ENCODE assay signal across 9 cellular contexts in the genomic region with DNA sequence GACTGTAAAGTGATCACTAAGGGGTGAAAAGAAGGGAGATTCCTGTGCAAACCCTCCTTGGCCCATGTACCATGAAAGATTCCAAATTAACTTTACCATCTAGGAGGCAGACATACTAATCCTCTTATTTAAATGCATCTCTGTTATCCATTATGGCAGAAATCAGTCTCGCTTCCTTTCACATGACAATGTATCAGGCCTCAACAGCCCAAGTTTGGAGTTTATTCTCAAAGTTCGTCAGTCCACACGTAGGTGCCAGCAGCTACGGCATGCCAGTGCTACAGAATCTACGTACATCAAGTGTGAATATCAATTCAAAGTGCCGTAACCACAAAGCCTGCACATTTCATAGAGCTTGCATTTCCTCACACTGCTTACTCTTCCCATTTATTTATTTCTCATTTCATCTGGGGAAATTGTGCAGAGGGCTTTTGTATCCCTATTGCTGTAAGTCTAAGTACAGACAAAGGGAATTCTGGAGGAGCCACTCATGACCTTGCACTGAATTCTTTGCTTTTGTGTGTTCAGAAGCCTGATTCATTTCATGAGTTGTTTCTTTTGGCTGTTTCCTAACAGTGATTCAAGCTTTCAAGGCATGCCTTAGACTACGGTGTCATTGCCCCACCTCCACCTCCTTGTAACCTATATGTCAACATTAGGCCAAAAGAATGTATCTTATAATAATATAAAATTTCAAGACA. TPM values are rescaled to one million over a fixed set of nuclear protein-coding genes. Genes with fewer than 3 reads are reported as not detected.
DNase-seq lines count a peak whose midpoint lies in the region; ATAC-seq, FAIRE-seq and TF ChIP-seq lines count a peak whose summit lies in the region.
"Had no signal": no experiment of that assay in that cellular context is flagged by ENCODE, and none has a peak within 500 bp of the region (broad histone marks: within the 10 kb centered on the region; RNA-seq: fewer than 3 reads in every experiment).

No MANE protein-coding gene starts in this region.

- H3K27ac ChIP-seq in AG04450 (ENCODE audit: low read depth, low read length) (peak overlapping the region; percentile 92), GM23338 (ENCODE audit: low read depth) (no peak overlapping the region), lower lobe of right lung (peak overlapping the region; percentile 66), small intestine (ENCODE audit: low read depth in 1 of 2, low read length in 1 of 2) (no peak overlapping the region), prostate gland (no peak overlapping the region)

- no peaks in the 10 kb centered on the region for H3F3A ChIP-seq in GM23338 (replicated peaks; ENCODE audit: low read depth)

- no peak for TF ChIP-seq POLR2A in prostate gland (IDR thresholded peaks at IDR 0.05)

- H3K36me3 ChIP-seq in GM23338 (ENCODE audit: insufficient read depth): peaks cover 6% of the 10 kb centered on the region; the same call in 1 of the 2 replicates
- H3K36me3 ChIP-seq in lower lobe of right lung: peaks cover 59% of the 10 kb centered on the region
- peaks cover 0 to 9% of the 10 kb centered on the region in 2 donors for H3K36me3 ChIP-seq in small intestine (ENCODE audit: control insufficient read depth in 2 of 2, insufficient read depth in 2 of 2, low read length in 2 of 2)
- no peaks in the 10 kb centered on the region for H3K36me3 ChIP-seq in prostate gland

- peaks cover 29% of the 10 kb centered on the region for H3K36me3 Mint-ChIP-seq in GM23338 (ENCODE audit: low read depth)

- H3K9me2 ChIP-seq in GM23338 (ENCODE audit: insufficient read depth): no peaks in the 10 kb centered on the region; the same call in 1 of the 2 replicates

- 0 out of 2 replicates have a peak overlapping the region, but pooled peaks have one; percentile 1 for H3K4me3 ChIP-seq in AG04450 (ENCODE audit: low read depth, low read length)
- 0 out of 2 replicates have a peak overlapping the region, but pooled peaks have one; percentile 13 for H3K4me3 ChIP-seq in GM23338
- no peak overlapping the region for H3K4me3 ChIP-seq in lower lobe of right lung
- H3K4me3 ChIP-seq in small intestine (ENCODE audit: low read depth in 1 of 2, low read length in 2 of 2): no peak overlapping the region
- no peak overlapping the region for H3K4me3 ChIP-seq in prostate gland

- H3K4me1 ChIP-seq in GM23338 (ENCODE audit: insufficient read depth) (peaks cover 44% of the 10 kb centered on the region), lower lobe of right lung (peaks cover 57% of the 10 kb centered on the region), small intestine (ENCODE audit: control insufficient read depth in 2 of 2, insufficient read depth in 1 of 2, low read depth in 1 of 2, low read length in 1 of 2) (peaks cover 3 to 13% of the 10 kb centered on the region in 2 donors), prostate gland (replicated peaks) (peaks cover 2% of the 10 kb centered on the region)

- DNase-seq in AG04450 (ENCODE audit: low read depth, low spot score) (peak; percentile 77), GM23338 (ENCODE audit: low spot score) (no peak), astrocyte of the hippocampus (ENCODE audit: low read depth, low spot score) (peak; percentile 91), lower lobe of right lung (no peak), urothelium cell line (ENCODE audit: low spot score) (no peak), NCI-H1694 treated with DMSO at 0.1 percent for 48 hours (lab: John Stamatoyannopoulos, UW) (no peak), small intestine (no peak), prostate gland (ENCODE audit: low spot score) (no peak)
- DNase-seq: activated CD4-positive, alpha-beta T cell treated with anti-CD3 and anti-CD28 coated beads for 4 hours had no signal

- H3K27me3 ChIP-seq in AG04450 (ENCODE audit: control insufficient read depth, insufficient read depth, low read length) (no peaks in the 10 kb centered on the region), GM23338 (ENCODE audit: insufficient read depth) (no peaks in the 10 kb centered on the region), lower lobe of right lung (ENCODE audit: low read depth) (no peaks in the 10 kb centered on the region), small intestine (ENCODE audit: control insufficient read depth in 2 of 2, insufficient read depth in 2 of 2, low read length in 2 of 2) (no peaks in the 10 kb centered on the region), prostate gland (replicated peaks; ENCODE audit: insufficient read depth) (no peaks in the 10 kb centered on the region)

- FAIRE-seq in urothelium cell line (lab: Jason Lieb, UNC): no peak
- FAIRE-seq in small intestine (lab: Jason Lieb, UNC): no peak

- H3K27ac Mint-ChIP-seq in GM23338: no peak overlapping the region; the same call in 1 of the 2 replicates

- peaks cover 8% of the 10 kb centered on the region for H3K79me2 ChIP-seq in GM23338 (replicated peaks; ENCODE audit: insufficient read depth)

- H4K20me1 ChIP-seq in GM23338 (replicated peaks; ENCODE audit: insufficient read depth): peaks cover 3% of the 10 kb centered on the region

- no peak overlapping the region for H2AFZ ChIP-seq in GM23338

- H3K4me2 ChIP-seq in GM23338: peak overlapping the region; percentile 14; the same call in 1 of the 2 replicates

- H3K4me1 Mint-ChIP-seq in GM23338: peaks cover 56% of the 10 kb centered on the region

- CTCF ChIA-PET in AG04450 (lab: Charles Lee): no interaction called here

- H3K4me3 Mint-ChIP-seq in GM23338: peak overlapping the region; percentile 23; the same call in 1 of the 3 replicates

- TF ChIP-seq CTCF in AG04450 (IDR thresholded peaks at IDR 0.05; ENCODE audit: low read depth, low read length) (no peak), GM23338 (conservative IDR thresholded peaks at IDR 0.05; ENCODE audit: low read depth in 2 of 2) (no peak), lower lobe of right lung (IDR thresholded peaks at IDR 0.05) (no peak), prostate gland (IDR thresholded peaks at IDR 0.05) (no peak)

- peaks cover 4% of the 10 kb centered on the region; the same call in 1 of the 2 replicates for H3K9me3 ChIP-seq in AG04450 (ENCODE audit: control insufficient read depth, insufficient read depth, low read length)
- no peaks in the 10 kb centered on the region for H3K9me3 ChIP-seq in lower lobe of right lung
- no peaks in the 10 kb centered on the region for H3K9me3 ChIP-seq in small intestine (ENCODE audit: control insufficient read depth, low read depth)
- H3K9me3 ChIP-seq in prostate gland: no peaks in the 10 kb centered on the region

- H3K27me3 Mint-ChIP-seq in GM23338 (ENCODE audit: insufficient read depth, low read depth, poor library complexity): peaks cover 2% of the 10 kb centered on the region

- 74 to 79% (median 76%) methylated on average over 7 of the region's 7 CpGs for WGBS in small intestine, 3 donors
- 82% methylated on average over 7 of the region's 7 CpGs for WGBS in prostate gland

- H3K9me3 Mint-ChIP-seq in GM23338: no peaks in the 10 kb centered on the region

- POLR2A ChIA-PET in AG04450 (lab: Yijun Ruan, JAX): interaction anchor here (0.7 to 1.1 kb wide), 4 partner anchors 10 to 87 kb away, joined by 3 to 9 read pairs (median 6); a partner anchor contains a TSS

- intact Hi-C loops in lower lobe of right lung (cut with DNase I) (no loop called here), prostate gland (cut with DNase I) (no loop called here)

- ATAC-seq in GM23338: no peak
- peak in 1 of 2 donors; percentile 45 for ATAC-seq in lower lobe of right lung

TF ChIP-seq in GM23338, 12 proteins besides CTCF, POLR2A, EP300 and RAD21 (continues in another document):
- TF ChIP-seq JUNB (IDR thresholded peaks at IDR 0.05; ENCODE audit: unreplicated experiment) (no peak), POLR2AphosphoS5 (IDR thresholded peaks at IDR 0.05; ENCODE audit: low read depth) (no peak), NANOG (IDR thresholded peaks at IDR 0.05; ENCODE audit: borderline replicate concordance) (no peak), CREB1 (CRISPR knock-in tag; IDR thresholded peaks at IDR 0.05; ENCODE audit: low read depth) (no peak), STAT1 (IDR thresholded peaks at IDR 0.05; ENCODE audit: unreplicated experiment) (no peak)
- TF ChIP-seq, protein P1, sequence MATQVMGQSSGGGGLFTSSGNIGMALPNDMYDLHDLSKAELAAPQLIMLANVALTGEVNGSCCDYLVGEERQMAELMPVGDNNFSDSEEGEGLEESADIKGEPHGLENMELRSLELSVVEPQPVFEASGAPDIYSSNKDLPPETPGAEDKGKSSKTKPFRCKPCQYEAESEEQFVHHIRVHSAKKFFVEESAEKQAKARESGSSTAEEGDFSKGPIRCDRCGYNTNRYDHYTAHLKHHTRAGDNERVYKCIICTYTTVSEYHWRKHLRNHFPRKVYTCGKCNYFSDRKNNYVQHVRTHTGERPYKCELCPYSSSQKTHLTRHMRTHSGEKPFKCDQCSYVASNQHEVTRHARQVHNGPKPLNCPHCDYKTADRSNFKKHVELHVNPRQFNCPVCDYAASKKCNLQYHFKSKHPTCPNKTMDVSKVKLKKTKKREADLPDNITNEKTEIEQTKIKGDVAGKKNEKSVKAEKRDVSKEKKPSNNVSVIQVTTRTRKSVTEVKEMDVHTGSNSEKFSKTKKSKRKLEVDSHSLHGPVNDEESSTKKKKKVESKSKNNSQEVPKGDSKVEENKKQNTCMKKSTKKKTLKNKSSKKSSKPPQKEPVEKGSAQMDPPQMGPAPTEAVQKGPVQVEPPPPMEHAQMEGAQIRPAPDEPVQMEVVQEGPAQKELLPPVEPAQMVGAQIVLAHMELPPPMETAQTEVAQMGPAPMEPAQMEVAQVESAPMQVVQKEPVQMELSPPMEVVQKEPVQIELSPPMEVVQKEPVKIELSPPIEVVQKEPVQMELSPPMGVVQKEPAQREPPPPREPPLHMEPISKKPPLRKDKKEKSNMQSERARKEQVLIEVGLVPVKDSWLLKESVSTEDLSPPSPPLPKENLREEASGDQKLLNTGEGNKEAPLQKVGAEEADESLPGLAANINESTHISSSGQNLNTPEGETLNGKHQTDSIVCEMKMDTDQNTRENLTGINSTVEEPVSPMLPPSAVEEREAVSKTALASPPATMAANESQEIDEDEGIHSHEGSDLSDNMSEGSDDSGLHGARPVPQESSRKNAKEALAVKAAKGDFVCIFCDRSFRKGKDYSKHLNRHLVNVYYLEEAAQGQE (IDR thresholded peaks at IDR 0.05; ENCODE audit: unreplicated experiment): no peak

RNA-seq across cellular contexts. Expression of a gene that starts 10.0 kb away (rescaled TPM):
- polyA plus RNA-seq in AG04450 (2011; rRNA removed) (19.3 and 23.1 TPM in 2 replicates), GM23338 (2016; fragmentation: Nextera tagmentation; extraction: Ambion mirVana) (7.1 and 8.2 TPM in 2 replicates), small intestine (10 to 100 TPM in 2 of 3 donors, 1 to 10 TPM in 1; 6.8 to 20.0 (median 13.9) TPM)
- 31.9 and 45.9 TPM in 2 replicates for polyA minus RNA-seq in AG04450 (2011; rRNA and poly(A)+ RNA removed)
- 16.3 and 27.9 TPM in 2 replicates for total RNA-seq in GM23338 (2014; rRNA removed; shearing (Covaris generic))
- total RNA-seq in lower lobe of right lung (18.8 TPM), prostate gland (100 to 1,000 TPM in 1 of 2 donors, 10 to 100 TPM in 1; 78.1 to 103 TPM)

RNA-seq across cellular contexts. Expression of a gene that starts 54.5 kb away (rescaled TPM):
- 193 and 246 TPM in 2 replicates for polyA plus RNA-seq in AG04450 (2011; rRNA removed)
- polyA minus RNA-seq in AG04450 (2011; rRNA and poly(A)+ RNA removed): 105 and 115 TPM in 2 replicates
- 57.8 and 70.8 TPM in 2 replicates for total RNA-seq in GM23338 (2014; rRNA removed; shearing (Covaris generic))
- 49.2 and 53.2 TPM in 2 replicates for polyA plus RNA-seq in GM23338 (2016; fragmentation: Nextera tagmentation; extraction: Ambion mirVana)
- total RNA-seq in lower lobe of right lung: 355 TPM
- 100 to 1,000 TPM in 2 of 3 donors, 10 to 100 TPM in 1; 63.5 to 114 (median 109) TPM for polyA plus RNA-seq in small intestine
- 100 to 1,000 TPM; 149 to 178 TPM for total RNA-seq in prostate gland

Comparison
In these comparisons a context has a peak if more than half of its experiments do, and no peak if none do; other contexts are left out.
1. DNase-seq: peak in AG04450 (single experiment) and astrocyte of the hippocampus (single experiment); none in GM23338 (single experiment), lower lobe of right lung (single experiment), urothelium cell line (single experiment), NCI-H1694 treated with DMSO at 0.1 percent for 48 hours (single experiment), small intestine (single experiment) and prostate gland (single experiment).
2. H3K27ac ChIP-seq: peak in AG04450 (single experiment) and lower lobe of right lung (single experiment); none in GM23338 (single experiment), small intestine (0 of 2) and prostate gland (0 of 2).
3. H3K4me3 ChIP-seq: peak in AG04450 (single experiment) and GM23338 (single experiment); none in lower lobe of right lung (single experiment), small intestine (0 of 2) and prostate gland (0 of 2).